Comparison of ENCODE assay signal across 9 cellular contexts in the genomic region with DNA sequence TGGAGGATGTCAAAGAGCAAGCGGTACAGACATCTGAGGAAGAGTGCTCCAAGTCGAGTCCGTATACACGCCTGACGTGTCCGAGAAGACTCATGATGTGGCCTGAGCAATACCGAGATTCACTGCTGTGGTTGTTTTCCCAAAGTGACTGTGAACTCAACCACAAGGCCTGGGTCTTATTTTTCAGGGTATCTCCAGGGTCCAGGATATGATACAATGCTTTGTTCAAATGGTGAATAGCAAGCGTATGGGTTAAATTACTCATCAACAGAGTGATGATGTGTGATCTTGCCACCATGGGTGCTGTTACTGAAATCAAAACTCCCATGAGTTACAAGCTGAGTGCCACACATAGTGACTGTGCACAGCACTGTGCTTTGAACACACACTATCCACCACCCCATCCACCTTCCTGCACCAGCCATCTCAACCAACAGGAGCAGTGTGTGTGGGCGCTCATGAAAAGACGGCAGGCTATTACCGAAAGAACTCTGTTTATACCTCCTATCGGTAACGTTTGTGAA.
DNase-seq lines count a peak whose midpoint lies in the region; ATAC-seq and TF ChIP-seq lines count a peak whose summit lies in the region.
"Had no signal": no experiment of that assay in that cellular context is flagged by ENCODE, and none has a peak within 500 bp of the region (broad histone marks: within the 10 kb centered on the region; RNA-seq: fewer than 3 reads in every experiment).

No MANE protein-coding gene starts in this region.

- H3K4me1 Mint-ChIP-seq in naive thymus-derived CD4-positive, alpha-beta T cell, result peaks cover 0 to 33% (median 0%) of the 10 kb centered on the region in 7 donors

- no peaks in the 10 kb centered on the region for H3K9me3 Mint-ChIP-seq in naive thymus-derived CD4-positive, alpha-beta T cell

- H3K36me3 ChIP-seq in naive thymus-derived CD4-positive, alpha-beta T cell (ENCODE audit: control insufficient read depth in 2 of 3, insufficient read depth in 3 of 3, low read length in 3 of 3), result no peaks in the 10 kb centered on the region
- H3K36me3 ChIP-seq in spleen, result no peaks in the 10 kb centered on the region
- H3K36me3 ChIP-seq in MG63, result peaks cover 20% of the 10 kb centered on the region

- no peak overlapping the region for H3K4me3 ChIP-seq in naive thymus-derived CD4-positive, alpha-beta T cell (ENCODE audit: low read length)
- H3K4me3 ChIP-seq in spleen (no peak overlapping the region), MG63 (no peak overlapping the region)
- H3K4me3 ChIP-seq: K562 had no signal

- H3K27ac ChIP-seq in naive thymus-derived CD4-positive, alpha-beta T cell (ENCODE audit: low read depth, low read length), result no peak overlapping the region
- H3K27ac ChIP-seq in spleen, result peak overlapping the region in 3 of 8 donors; percentile 53 to 66 (median 57)

- H3K27me3 ChIP-seq in naive thymus-derived CD4-positive, alpha-beta T cell (ENCODE audit: control insufficient read depth in 2 of 2, insufficient read depth in 2 of 2, low read length in 2 of 2), result no peaks in the 10 kb centered on the region
- no peaks in the 10 kb centered on the region for H3K27me3 ChIP-seq in spleen (replicated peaks in 1 of 7)
- H3K27me3 ChIP-seq in MG63, result no peaks in the 10 kb centered on the region

- no peak for TF ChIP-seq POLR2A in spleen (IDR thresholded peaks at IDR 0.05)

- H3K27me3 Mint-ChIP-seq in naive thymus-derived CD4-positive, alpha-beta T cell, result peaks cover 0 to 22% (median 15%) of the 10 kb centered on the region in 5 donors

- H3K36me3 Mint-ChIP-seq in naive thymus-derived CD4-positive, alpha-beta T cell, result peaks cover 0 to 4% (median 0%) of the 10 kb centered on the region in 5 donors

- TF ChIP-seq CTCF in spleen (IDR thresholded peaks at IDR 0.05 in 8 of 11, conservative IDR thresholded peaks at IDR 0.05 in 3 of 11), result no peak

- 74 to 84% (median 76%) methylated on average over 13 of the region's 13 CpGs for WGBS in spleen, 5 donors

- DNase-seq in activated CD4-positive, alpha-beta T cell treated with anti-CD3 and anti-CD28 coated beads, Interleukin-2, amount 50 U/mL, for 1 hour, result peak; percentile 1
- DNase-seq in naive thymus-derived CD4-positive, alpha-beta T cell, result peak in 1 of 9 donors; percentile 70
- DNase-seq in SHP77 treated with DMSO at 0.1 percent for 48 hours (lab: John Stamatoyannopoulos, UW) (no peak), spleen (no peak), MG63 (no peak), T-helper 9 cell (no peak)

- CTCF ChIA-PET in naive thymus-derived CD4-positive, alpha-beta T cell (lab: Charles Lee), result no interaction called here

- no peaks in the 10 kb centered on the region for H3K9me3 ChIP-seq in naive thymus-derived CD4-positive, alpha-beta T cell (ENCODE audit: control insufficient read depth in 2 of 3, low read length in 3 of 3)
- H3K9me3 ChIP-seq in spleen (no peaks in the 10 kb centered on the region), MG63 (no peaks in the 10 kb centered on the region)

- POLR2A ChIA-PET in naive thymus-derived CD4-positive, alpha-beta T cell (lab: Charles Lee), result no interaction called here

- intact Hi-C loops in naive thymus-derived CD4-positive, alpha-beta T cell (cut with micrococcal nuclease), result loop anchor here (1.0 to 10.0 kb wide), 9 partner anchors 17 to 1982 kb away; a partner anchor contains a TSS
- intact Hi-C loops in spleen (cut with DNase I; ENCODE audit: low total_unique reads), result no loop called here

- H3K4me3 Mint-ChIP-seq in naive thymus-derived CD4-positive, alpha-beta T cell, result peak overlapping the region in 5 of 10 donors; percentile 0 to 61 (median 30)

- peak overlapping the region in 1 of 9 donors; percentile 46 for H3K27ac Mint-ChIP-seq in naive thymus-derived CD4-positive, alpha-beta T cell

- peak; percentile 92 for ATAC-seq in GM18517 (IDR thresholded peaks at IDR 0.05; ENCODE audit: unreplicated experiment)
- ATAC-seq in HG02763 (IDR thresholded peaks at IDR 0.05; ENCODE audit: unreplicated experiment), result peak; percentile 80
- peak; percentile 51 for ATAC-seq in naive thymus-derived CD4-positive, alpha-beta T cell
- ATAC-seq: K562 had no signal

- no peaks in the 10 kb centered on the region for H3K4me1 ChIP-seq in naive thymus-derived CD4-positive, alpha-beta T cell (ENCODE audit: control insufficient read depth in 2 of 2, insufficient read depth in 2 of 2, low read length in 2 of 2)
- peaks cover 0 to 29% (median 12%) of the 10 kb centered on the region in 6 donors for H3K4me1 ChIP-seq in spleen
